Comparison of ENCODE assay signal across 22 cellular contexts in the genomic region with DNA sequence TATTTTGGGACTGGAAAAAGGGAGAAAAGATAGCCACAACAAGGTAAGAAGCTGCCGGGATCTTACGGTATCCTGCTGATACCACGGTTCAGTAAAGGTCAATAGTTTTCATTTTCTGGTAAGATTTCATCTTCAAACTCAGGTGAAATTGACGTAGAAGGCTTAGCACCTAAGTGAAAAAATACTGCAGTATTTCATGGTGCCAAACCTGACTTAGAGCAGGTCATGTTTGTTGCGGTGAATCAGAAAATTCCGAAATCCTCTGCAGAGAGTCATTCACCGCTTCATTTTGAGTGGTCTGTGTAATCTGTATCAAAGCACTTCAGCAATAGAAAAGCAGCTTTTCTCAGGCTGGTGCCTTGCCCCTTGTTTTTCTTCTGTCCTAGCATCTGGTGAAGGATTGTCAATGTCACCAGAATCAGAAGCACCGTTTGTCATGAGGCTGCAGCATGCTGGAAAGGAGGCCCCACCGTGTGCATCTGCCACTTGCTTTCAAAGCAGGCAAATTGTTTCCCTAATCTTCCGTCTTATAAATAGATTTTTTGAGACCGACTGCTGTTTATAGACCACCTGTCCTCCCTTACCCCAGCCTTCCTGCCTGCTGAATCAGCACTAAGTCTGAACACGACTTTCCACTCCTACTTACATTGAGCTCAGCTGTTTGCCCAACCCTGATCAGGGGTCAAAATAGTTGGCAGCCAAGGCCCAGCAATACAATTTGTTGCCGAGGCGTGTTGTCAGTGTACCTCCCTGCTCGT.
A peak's percentile ranks its signal among the peaks of the same experiment; 100 is the strongest.
DNase-seq lines count a peak whose midpoint lies in the region; ATAC-seq, FAIRE-seq and TF ChIP-seq lines count a peak whose summit lies in the region.
"Had no signal": no experiment of that assay in that cellular context is flagged by ENCODE, and none has a peak within 500 bp of the region (broad histone marks: within the 10 kb centered on the region; RNA-seq: fewer than 3 reads in every experiment).

No MANE protein-coding gene starts in this region.

- peaks cover 3% of the 10 kb centered on the region for H3K27me3 Mint-ChIP-seq in nephron progenitor cell (ENCODE audit: low read depth, poor library complexity)
- H3K27me3 Mint-ChIP-seq in T-helper 17 cell, result peaks cover 5% of the 10 kb centered on the region

- H3K4me1 ChIP-seq in uterus, result no peaks in the 10 kb centered on the region
- H3K4me1 ChIP-seq: ascending aorta, sigmoid colon had no signal

- H3K4me3 ChIP-seq in uterus, result no peak overlapping the region
- H3K4me3 ChIP-seq: ascending aorta, sigmoid colon, thoracic aorta had no signal

- peak overlapping the region; percentile 71 for H3K27ac Mint-ChIP-seq in nephron progenitor cell
- no peak overlapping the region for H3K27ac Mint-ChIP-seq in stimulated activated effector memory CD8-positive, alpha-beta T cell treated with anti-CD3 and anti-CD28 coated beads, Interleukin-12 subunit alpha, Interleukin-12 subunit beta, amount 100 ng/mL, for 72 hours
- H3K27ac Mint-ChIP-seq in T-helper 17 cell, result no peak overlapping the region
- H3K27ac Mint-ChIP-seq: activated CD4-positive, alpha-beta T cell treated with anti-CD3 and anti-CD28 coated beads, Interleukin-2, amount 10 ng/mL, durations not matched to agents 24 days and 14 days had no signal

- DNase-seq in GM12892 (ENCODE audit: insufficient read length), result no peak
- DNase-seq in NCI-H2227 (lab: John Stamatoyannopoulos, UW; ENCODE audit: unreplicated experiment), result peak; percentile 66
- peak; percentile 61 for DNase-seq in cerebellum (ENCODE audit: low spot score)
- no peak for DNase-seq in nephron progenitor cell
- no peak for DNase-seq in uterus
- no peak for DNase-seq in stimulated activated effector memory CD8-positive, alpha-beta T cell treated with anti-CD3 and anti-CD28 coated beads, Interleukin-12 subunit alpha, Interleukin-12 subunit beta, amount 100 ng/mL, for 72 hours (ENCODE audit: low spot score in 2 of 2)
- DNase-seq in T-helper 17 cell, result no peak
- no peak for DNase-seq in NCI-H1436 (lab: John Stamatoyannopoulos, UW)
- DNase-seq: activated CD4-positive, alpha-beta T cell treated with anti-CD3 and anti-CD28 coated beads, Interleukin-2, amount 10 ng/mL, durations not matched to agents 24 days and 14 days; activated CD8-positive, alpha-beta memory T cell treated with anti-CD3 and anti-CD28 coated beads, Interleukin-2, amount 50 U/mL, for 48 hours; activated gamma-delta T cell treated with Interleukin-2 at 50 U/mL for 16 hours; AML-193; GDM1; GOT3; NCI-H226; sigmoid colon; stimulated activated CD4-positive, alpha-beta T cell treated with anti-CD3 and anti-CD28 coated beads, Interleukin-4, amount 100 ng/mL, for 1 hour; stimulated activated CD8-positive, alpha-beta memory T cell treated with anti-CD3 and anti-CD28 coated beads, Interleukin-4, amount 100 ng/mL, for 48 hours; T1000 had no signal

- no peak for ATAC-seq in stimulated activated effector memory CD8-positive, alpha-beta T cell treated with anti-CD3 and anti-CD28 coated beads, Interleukin-12 subunit alpha, Interleukin-12 subunit beta, amount 100 ng/mL, for 72 hours
- no peak for ATAC-seq in T-helper 17 cell

- no peaks in the 10 kb centered on the region for H3K9me3 Mint-ChIP-seq in nephron progenitor cell
- no peaks in the 10 kb centered on the region for H3K9me3 Mint-ChIP-seq in stimulated activated effector memory CD8-positive, alpha-beta T cell treated with anti-CD3 and anti-CD28 coated beads, Interleukin-12 subunit alpha, Interleukin-12 subunit beta, amount 100 ng/mL, for 72 hours
- H3K9me3 Mint-ChIP-seq: activated CD4-positive, alpha-beta T cell treated with anti-CD3 and anti-CD28 coated beads, Interleukin-2, amount 10 ng/mL, durations not matched to agents 24 days and 14 days had no signal

- no peak overlapping the region for H3K27ac ChIP-seq in uterus
- H3K27ac ChIP-seq: ascending aorta, neutrophil, sigmoid colon, thoracic aorta had no signal

- H3K9me3 ChIP-seq in uterus (no peaks in the 10 kb centered on the region), T-helper 17 cell (ENCODE audit: control insufficient read depth, low read length, poor library complexity, severe bottlenecking) (no peaks in the 10 kb centered on the region)
- H3K9me3 ChIP-seq: ascending aorta, neutrophil, sigmoid colon, thoracic aorta had no signal

- no peaks in the 10 kb centered on the region for H3K27me3 ChIP-seq in uterus
- H3K27me3 ChIP-seq: ascending aorta, sigmoid colon had no signal

- FAIRE-seq in GM12892 (lab: Jason Lieb, UNC), result peak; percentile 24

- H3K36me3 ChIP-seq in uterus, result no peaks in the 10 kb centered on the region
- H3K36me3 ChIP-seq: ascending aorta, neutrophil, sigmoid colon, thoracic aorta had no signal

- H3K4me1 Mint-ChIP-seq in nephron progenitor cell (peaks cover 11% of the 10 kb centered on the region), T-helper 17 cell (no peaks in the 10 kb centered on the region)
- no peaks in the 10 kb centered on the region for H3K4me1 Mint-ChIP-seq in stimulated activated effector memory CD8-positive, alpha-beta T cell treated with anti-CD3 and anti-CD28 coated beads, Interleukin-12 subunit alpha, Interleukin-12 subunit beta, amount 100 ng/mL, for 72 hours
- H3K4me1 Mint-ChIP-seq: activated CD4-positive, alpha-beta T cell treated with anti-CD3 and anti-CD28 coated beads, Interleukin-2, amount 10 ng/mL, durations not matched to agents 24 days and 14 days had no signal

- H3K4me3 Mint-ChIP-seq in nephron progenitor cell (no peak overlapping the region), T-helper 17 cell (no peak overlapping the region)
- no peak overlapping the region for H3K4me3 Mint-ChIP-seq in stimulated activated effector memory CD8-positive, alpha-beta T cell treated with anti-CD3 and anti-CD28 coated beads, Interleukin-12 subunit alpha, Interleukin-12 subunit beta, amount 100 ng/mL, for 72 hours
- H3K4me3 Mint-ChIP-seq: activated CD4-positive, alpha-beta T cell treated with anti-CD3 and anti-CD28 coated beads, Interleukin-2, amount 10 ng/mL, durations not matched to agents 24 days and 14 days had no signal

- TF ChIP-seq POLR2A in GM12892 (IDR thresholded peaks at IDR 0.05; ENCODE audit: low read depth, low read length) (no peak), uterus (IDR thresholded peaks at IDR 0.05) (no peak)

- intact Hi-C loops in uterus (cut with DNase I; ENCODE audit: low total_unique reads), result no loop called here

- no peaks in the 10 kb centered on the region for H3K36me3 Mint-ChIP-seq in nephron progenitor cell (ENCODE audit: low read depth)
- H3K36me3 Mint-ChIP-seq in stimulated activated effector memory CD8-positive, alpha-beta T cell treated with anti-CD3 and anti-CD28 coated beads, Interleukin-12 subunit alpha, Interleukin-12 subunit beta, amount 100 ng/mL, for 72 hours, result no peaks in the 10 kb centered on the region
- H3K36me3 Mint-ChIP-seq in T-helper 17 cell (ENCODE audit: low read depth), result no peaks in the 10 kb centered on the region

- no peak for TF ChIP-seq CTCF in nephron progenitor cell (IDR thresholded peaks at IDR 0.05)
- TF ChIP-seq CTCF in uterus (IDR thresholded peaks at IDR 0.05), result no peak

Comparison
In these comparisons a context has a peak if more than half of its experiments do, and no peak if none do; other contexts are left out.
1. DNase-seq: peak in NCI-H2227 (single experiment) and cerebellum (single experiment); none in GM12892 (single experiment), nephron progenitor cell (single experiment), uterus (0 of 2), stimulated activated effector memory CD8-positive, alpha-beta T cell treated with anti-CD3 and anti-CD28 coated beads, Interleukin-12 subunit alpha, Interleukin-12 subunit beta, amount 100 ng/mL, for 72 hours (0 of 2), T-helper 17 cell (0 of 3) and NCI-H1436 (single experiment).